1 cellular context compared by ENCODE assay signal in genomic region chr10:103766751-103767509, GRCh38.
TF ChIP-seq lines count a peak whose summit lies in the region.

No MANE protein-coding gene starts in this region.

TF ChIP-seq in SK-N-SH treated with all-trans-retinoic acid at 6 μM for 48 hours, 23 proteins besides CTCF, POLR2A, EP300 and RAD21 (continued from another document):
- TF ChIP-seq TCF4 (CRISPR knock-in tag; IDR thresholded peaks at IDR 0.05; ENCODE audit: borderline replicate concordance): no peak
